Comparison of ENCODE assay signal across 28 cellular contexts in the genomic region with DNA sequence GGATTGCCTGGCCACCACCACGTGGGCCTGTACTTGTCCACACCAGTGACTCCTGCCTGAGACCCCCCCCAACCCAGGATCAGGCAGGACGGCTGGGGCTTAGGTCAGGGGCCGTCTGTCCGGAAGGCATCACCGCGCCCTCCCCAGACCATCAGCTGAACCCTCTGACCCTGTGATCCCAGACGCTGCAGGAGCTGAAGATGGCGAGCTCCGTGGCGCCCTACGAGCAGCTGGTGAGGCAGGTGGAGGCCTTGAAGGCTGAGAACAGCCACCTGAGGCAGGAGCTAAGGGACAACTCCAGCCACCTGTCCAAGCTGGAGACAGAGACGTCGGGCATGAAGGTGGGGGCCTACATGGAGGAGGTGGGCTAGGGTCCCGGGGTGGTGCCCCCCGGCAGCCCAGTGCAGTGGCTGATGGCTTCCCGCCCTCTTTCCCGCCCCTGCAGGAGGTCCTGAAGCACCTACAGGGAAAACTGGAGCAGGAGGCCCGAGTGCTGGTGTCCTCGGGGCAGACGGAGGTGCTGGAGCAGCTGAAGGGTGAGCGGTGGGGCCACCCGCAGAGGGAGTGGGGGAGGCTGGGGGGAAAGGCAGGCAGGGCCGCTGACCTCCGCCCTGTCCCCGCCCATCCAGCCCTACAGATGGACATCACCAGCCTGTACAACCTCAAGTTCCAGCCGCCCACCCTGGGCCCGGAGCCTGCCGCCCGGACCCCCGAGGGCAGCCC. TPM values are rescaled to one million over a fixed set of nuclear protein-coding genes. Genes with fewer than 3 reads are reported as not detected.
A peak's percentile ranks its signal among the peaks of the same experiment; 100 is the strongest.
DNase-seq lines count a peak whose midpoint lies in the region; ATAC-seq, FAIRE-seq and TF ChIP-seq lines count a peak whose summit lies in the region.
"Had no signal": no experiment of that assay in that cellular context is flagged by ENCODE, and none has a peak within 500 bp of the region (broad histone marks: within the 10 kb centered on the region; RNA-seq: fewer than 3 reads in every experiment).

No MANE protein-coding gene starts in this region.

- CTCF ChIA-PET in mammary epithelial cell (lab: Charles Lee; ENCODE audit: low non-redundant PET): no interaction called here
- CTCF ChIA-PET in HepG2 (lab: Yijun Ruan, JAX; ENCODE audit: low intra/inter-chr PET ratio, low total read pairs): no interaction called here

- peaks cover 5 to 6% of the 10 kb centered on the region in 2 donors for H3K4me1 ChIP-seq in breast epithelium
- peaks cover 21% of the 10 kb centered on the region for H3K4me1 ChIP-seq in mammary epithelial cell (ENCODE audit: insufficient read depth, low read length)
- H3K4me1 ChIP-seq in HepG2 (ENCODE audit: insufficient read depth, low read length): peaks cover 48% of the 10 kb centered on the region
- peaks cover 0 to 68% (median 28%) of the 10 kb centered on the region in 4 donors for H3K4me1 ChIP-seq in tibial nerve
- H3K4me1 ChIP-seq in small intestine (ENCODE audit: control insufficient read depth in 2 of 2, insufficient read depth in 1 of 2, low read depth in 1 of 2, low read length in 1 of 2): no peaks in the 10 kb centered on the region

- POLR2A ChIA-PET in HepG2 (lab: Yijun Ruan, JAX): interaction anchor here (0.6 to 4.0 kb wide), 5 partner anchors 9 to 184 kb away, joined by 3 to 34 read pairs (median 5); a partner anchor contains a TSS

- no peaks in the 10 kb centered on the region for H3K9me3 ChIP-seq in breast epithelium
- H3K9me3 ChIP-seq in mammary epithelial cell (replicated peaks; ENCODE audit: insufficient read depth, low read length): no peaks in the 10 kb centered on the region
- no peaks in the 10 kb centered on the region for H3K9me3 ChIP-seq in HepG2 (ENCODE audit: low read length)
- no peaks in the 10 kb centered on the region for H3K9me3 ChIP-seq in tibial nerve
- no peaks in the 10 kb centered on the region for H3K9me3 ChIP-seq in small intestine (ENCODE audit: control insufficient read depth, low read depth)
- H3K9me3 ChIP-seq: esophagus squamous epithelium, gastrocnemius medialis, SJSA1, stomach, transverse colon had no signal

- BruUV-seq in mammary epithelial cell (replicated peaks; lab: Mats Ljungman, UMichigan) (no TSS peak), HepG2 (replicated peaks; lab: Mats Ljungman, UMichigan) (no TSS peak)

- H3K36me3 ChIP-seq in breast epithelium: no peaks in the 10 kb centered on the region
- H3K36me3 ChIP-seq in mammary epithelial cell (ENCODE audit: insufficient read depth, low read length): no peaks in the 10 kb centered on the region
- H3K36me3 ChIP-seq in HepG2 (replicated peaks in 1 of 2; ENCODE audit: control insufficient read depth in 1 of 2, insufficient read depth in 2 of 2, low read length in 2 of 2): no peaks in the 10 kb centered on the region
- no peaks in the 10 kb centered on the region for H3K36me3 ChIP-seq in tibial nerve
- H3K36me3 ChIP-seq in small intestine (ENCODE audit: control insufficient read depth in 2 of 2, insufficient read depth in 2 of 2, low read length in 2 of 2): no peaks in the 10 kb centered on the region
- H3K36me3 ChIP-seq: esophagus squamous epithelium, gastrocnemius medialis, SJSA1, stomach, transverse colon had no signal

- WGBS in mammary epithelial cell (ENCODE audit: low coverage, missing lambda C conversion rate): 24% methylated on average over 14 of the region's 30 CpGs
- 11% methylated on average over 7 of the region's 30 CpGs for WGBS in HepG2 (ENCODE audit: low lambda C conversion rate)
- 42 to 54% methylated on average over 12 to 17 of the region's 30 CpGs for WGBS in tibial nerve, 2 donors
- WGBS in small intestine, 3 donors: 25 to 60% (median 40%) methylated on average over 21 to 30 of the region's 30 CpGs

- H4K20me1 ChIP-seq in mammary epithelial cell (ENCODE audit: insufficient read depth, low read length): peaks cover 3% of the 10 kb centered on the region
- H4K20me1 ChIP-seq in HepG2 (ENCODE audit: insufficient read depth, low read length): peaks cover 6% of the 10 kb centered on the region; the same call in 1 of the 2 replicates

- in situ Hi-C loops in mammary epithelial cell (cut with MboI; ENCODE audit: low sequenced_read_pairs in 2 of 2): no loop called here
- in situ Hi-C loops in HepG2 (cut with HindIII; ENCODE audit: extremely low pct_ligation_motif_present, low pct_unique_long_range_greater_than_20kb): no loop called here

- TF ChIP-seq RAD21 in HepG2 (CRISPR knock-in tag; IDR thresholded peaks at IDR 0.05): no peak

- H3K4me2 ChIP-seq in mammary epithelial cell (ENCODE audit: insufficient read depth, low read depth, low read length): no peak overlapping the region
- H3K4me2 ChIP-seq in HepG2 (ENCODE audit: low read depth, low read length): peak overlapping the region; percentile 66

- H3K27ac ChIP-seq in breast epithelium (no peak overlapping the region), mammary epithelial cell (ENCODE audit: insufficient read depth, low read depth, low read length) (no peak overlapping the region), angular gyrus (ENCODE audit: low read depth, low read length) (peak overlapping the region; percentile 88), HepG2 (ENCODE audit: extremely low read length, insufficient read depth, low read length) (no peak overlapping the region), tibial nerve (peak overlapping the region in 3 of 4 donors; percentile 64 to 84 (median 72)), small intestine (ENCODE audit: low read depth in 1 of 2, low read length in 1 of 2) (no peak overlapping the region)
- H3K27ac ChIP-seq: esophagus squamous epithelium, gastrocnemius medialis, SJSA1, skin epidermis, stomach, transverse colon had no signal

- H2AFZ ChIP-seq in mammary epithelial cell (ENCODE audit: low read depth, low read length) (no peak overlapping the region), HepG2 (ENCODE audit: low read length) (no peak overlapping the region)

- H3K9ac ChIP-seq in mammary epithelial cell (ENCODE audit: insufficient read depth, low read length) (no peak overlapping the region), HepG2 (ENCODE audit: insufficient read depth, low read depth, low read length) (no peak overlapping the region)

- intact Hi-C loops in breast epithelium (cut with DNase I; ENCODE audit: low total_unique reads): no loop called here
- intact Hi-C loops in mammary epithelial cell (cut with micrococcal nuclease): no loop called here
- intact Hi-C loops in HepG2 (cut with micrococcal nuclease; ENCODE audit: unreplicated experiment): no loop called here

- TF ChIP-seq EP300 in HepG2 (IDR thresholded peaks at IDR 0.05; ENCODE audit: low read depth in 2 of 2, low read length in 2 of 2) (no peak), HepG2 (CRISPR knock-in tag; IDR thresholded peaks at IDR 0.05; ENCODE audit: borderline replicate concordance) (no peak), tibial nerve (IDR thresholded peaks at IDR 0.05) (no peak)

- H3K27me3 ChIP-seq in breast epithelium (peaks cover 29 to 77% of the 10 kb centered on the region in 2 donors), mammary epithelial cell (ENCODE audit: insufficient read depth, low read length) (peaks cover 29% of the 10 kb centered on the region), HepG2 (ENCODE audit: control insufficient read depth in 1 of 2, insufficient read depth in 2 of 2, low read length in 2 of 2) (peaks cover 13 to 74% of the 10 kb centered on the region in 2 experiments), tibial nerve (peaks cover 3 to 98% of the 10 kb centered on the region in 2 donors), small intestine (ENCODE audit: control insufficient read depth in 2 of 2, insufficient read depth in 2 of 2, low read length in 2 of 2) (peaks cover 30 to 44% of the 10 kb centered on the region in 2 donors)

- DNase-seq in breast epithelium (ENCODE audit: low spot score in 2 of 2) (no peak), mammary epithelial cell (no peak), HepG2 (ENCODE audit: low spot score) (no peak), tibial nerve (ENCODE audit: low spot score in 2 of 2) (no peak), small intestine (no peak)
- no peak for DNase-seq in stimulated activated CD4-positive, alpha-beta T cell treated with anti-CD3 and anti-CD28 coated beads, Interleukin-1b, Interleukin-23, amount 100 ng/mL, for 48 hours
- DNase-seq: ACHN; activated CD4-positive, alpha-beta T cell treated with anti-CD3 and anti-CD28 coated beads, Interleukin-2, amount 50 U/mL, for 1 hour; activated naive CD4-positive, alpha-beta T cell; amniotic stem cell; cortex of kidney; esophagus squamous epithelium; gastrocnemius medialis; immature natural killer cell; NCI-H2029 treated with DMSO at 0.1 percent for 48 hours; NCI-H2227 treated with DMSO at 0.1 percent for 48 hours; NCI-H526 treated with DMSO at 0.1 percent for 48 hours; stimulated activated CD8-positive, alpha-beta memory T cell treated with anti-CD3 and anti-CD28 coated beads, Interleukin-4, amount 100 ng/mL, for 48 hours; stomach; transverse colon had no signal

- H3K79me2 ChIP-seq in mammary epithelial cell (ENCODE audit: insufficient read depth, low read length): no peaks in the 10 kb centered on the region
- no peaks in the 10 kb centered on the region for H3K79me2 ChIP-seq in HepG2 (ENCODE audit: insufficient read depth, low read length)

- TF ChIP-seq POLR2A in breast epithelium (IDR thresholded peaks at IDR 0.05): no peak
- no peak for TF ChIP-seq POLR2A in HepG2 (IDR thresholded peaks at IDR 0.05; ENCODE audit: insufficient read depth in 1 of 2, low read depth in 2 of 2, low read length in 2 of 2)
- TF ChIP-seq POLR2A in tibial nerve (IDR thresholded peaks at IDR 0.05): no peak

- TF ChIP-seq CTCF in breast epithelium (IDR thresholded peaks at IDR 0.05) (no peak), mammary epithelial cell (conservative IDR thresholded peaks at IDR 0.05 in 1 of 2, IDR thresholded peaks at IDR 0.05 in 1 of 2; ENCODE audit: extremely low read depth in 1 of 2, insufficient read depth in 1 of 2, low read depth in 1 of 2, low read length in 2 of 2) (no peak), HepG2 (CRISPR knock-in tag; IDR thresholded peaks at IDR 0.05) (no peak), tibial nerve (IDR thresholded peaks at IDR 0.05) (no peak)

- H3K4me3 ChIP-seq in breast epithelium: peak overlapping the region in 2 of 3 donors; percentile 13 to 55
- no peak overlapping the region for H3K4me3 ChIP-seq in mammary epithelial cell (replicated peaks in 1 of 3; ENCODE audit: insufficient read depth in 1 of 3, low read depth in 2 of 3, low read length in 3 of 3)
- peak overlapping the region in 1 of 3 experiments; percentile 57; a peak in 2 of 6 replicates for H3K4me3 ChIP-seq in HepG2 (replicated peaks in 1 of 3; ENCODE audit: insufficient read depth in 1 of 3, low read depth in 2 of 3, low read length in 3 of 3)
- peak overlapping the region in 3 of 4 donors; percentile 3 to 39 (median 17) for H3K4me3 ChIP-seq in tibial nerve
- no peak overlapping the region for H3K4me3 ChIP-seq in small intestine (ENCODE audit: low read depth in 1 of 2, low read length in 2 of 2)
- H3K4me3 ChIP-seq: gastrocnemius medialis, GM12878, SJSA1, skin epidermis, stomach, transverse colon had no signal

- no peak for FAIRE-seq in HepG2 (lab: Jason Lieb, UNC)
- no peak for FAIRE-seq in small intestine (lab: Jason Lieb, UNC)
- FAIRE-seq: bronchial epithelial cell, GM12878 had no signal

- peak; percentile 2; the same call in 2 of the 3 replicates for ATAC-seq in HepG2
- no peak for ATAC-seq in GM21576 (IDR thresholded peaks at IDR 0.05; ENCODE audit: unreplicated experiment)
- ATAC-seq: activated T-cell treated with anti-CD3 and anti-CD28 coated beads, Interleukin-2, amount 50 U/mL, for 72 hours; gastrocnemius medialis; GM12878; WTC11 had no signal

- dilution Hi-C loops in mammary epithelial cell (cut with HindIII; ENCODE audit: low sequenced_read_pairs): no loop called here

RNA-seq across cellular contexts. Expression of a gene that starts 3.0 kb away (rescaled TPM):
- total RNA-seq in breast epithelium: under 1 TPM; under 0.01 to 0.29 (median 0.16) TPM
- under 1 TPM; under 0.01 to 0.19 TPM for total RNA-seq in mammary epithelial cell
- 0.08 TPM for polyA plus RNA-seq in mammary epithelial cell
- polyA minus RNA-seq in mammary epithelial cell: not detected
- 0.22 TPM in 1 of 2 replicates, not detected in the other for total RNA-seq in HepG2 (2016; rRNA removed; fragmentation: Illumina TruSeq; extraction: Trizol)
- under 0.01 TPM in 1 of 2 replicates, not detected in the other for total RNA-seq in HepG2 (2016; cell fraction: cytosol; rRNA removed; fragmentation: Illumina TruSeq; extraction: Trizol; ENCODE audit: low read depth)
- 0.02 and 0.27 TPM in 2 replicates for total RNA-seq in HepG2 (2016; cell fraction: insoluble cytoplasmic fraction; rRNA removed; fragmentation: Illumina TruSeq; extraction: Trizol)
- 0.24 TPM in 1 of 2 replicates, not detected in the other for total RNA-seq in HepG2 (2016; cell fraction: membrane; rRNA removed; fragmentation: Illumina TruSeq; extraction: Trizol)
- total RNA-seq in HepG2 (2016; cell fraction: nucleus; rRNA removed; fragmentation: Illumina TruSeq; extraction: Trizol): 0.25 and 0.28 TPM in 2 replicates
- polyA plus RNA-seq in HepG2 (2011; rRNA removed): 0.08 and 0.16 TPM in 2 replicates
- polyA plus RNA-seq in HepG2 (2011; cell fraction: cytosol; rRNA removed): 0.04 and 0.07 TPM in 2 replicates
- polyA plus RNA-seq in HepG2 (2011; cell fraction: nucleus; rRNA removed): 0.37 and 0.61 TPM in 2 replicates
- 0.11 and 0.28 TPM in 2 replicates for polyA plus RNA-seq in HepG2 (2012)
- not detected in 2 replicates for polyA plus RNA-seq in HepG2 (2016; cell fraction: cytosol; fragmentation: Illumina TruSeq; extraction: Trizol; ENCODE audit: low read depth)
- polyA plus RNA-seq in HepG2 (2016; cell fraction: insoluble cytoplasmic fraction; fragmentation: Illumina TruSeq; extraction: Trizol; ENCODE audit: low read depth): not detected in 2 replicates
- not detected in 2 replicates for polyA plus RNA-seq in HepG2 (2016; cell fraction: membrane; fragmentation: Illumina TruSeq; extraction: Trizol; ENCODE audit: low read depth)
- polyA plus RNA-seq in HepG2 (2016; cell fraction: nucleus; fragmentation: Illumina TruSeq; extraction: Trizol; ENCODE audit: insufficient read depth, low read depth): 0.18 and 0.40 TPM in 2 replicates
- 0.40 and 0.77 TPM in 2 replicates for polyA minus RNA-seq in HepG2 (2011; rRNA and poly(A)+ RNA removed; ENCODE audit: low replicate concordance)
- 0.35 and 0.49 TPM in 2 replicates for polyA minus RNA-seq in HepG2 (2011; cell fraction: cytosol; rRNA and poly(A)+ RNA removed)
- polyA minus RNA-seq in HepG2 (2011; cell fraction: nucleus; rRNA and poly(A)+ RNA removed): 0.52 and 0.75 TPM in 2 replicates
- total RNA-seq in tibial nerve: 10 to 100 TPM in 1 of 4 donors, 1 to 10 TPM in 3; 1.7 to 10.2 (median 4.2) TPM
- 1 to 10 TPM in 1 of 3 donors, under 1 TPM in 1, not detected in 1; 0.81 to 2.1 TPM for polyA plus RNA-seq in small intestine
- total RNA-seq: SJSA1 had no signal

RNA-seq across cellular contexts. Expression of a gene that starts 14.8 kb away (rescaled TPM):
- total RNA-seq in breast epithelium: 1,000 to 10,000 TPM; 2,978 to 3,238 (median 2,982) TPM
- 100 to 1,000 TPM; 318 to 950 TPM for total RNA-seq in mammary epithelial cell
- 2,121 TPM for polyA plus RNA-seq in mammary epithelial cell
- 372 TPM for polyA minus RNA-seq in mammary epithelial cell
- total RNA-seq in HepG2 (2016; rRNA removed; fragmentation: Illumina TruSeq; extraction: Trizol): 695 and 780 TPM in 2 replicates
- total RNA-seq in HepG2 (2016; cell fraction: cytosol; rRNA removed; fragmentation: Illumina TruSeq; extraction: Trizol; ENCODE audit: low read depth): 693 and 734 TPM in 2 replicates
- total RNA-seq in HepG2 (2016; cell fraction: insoluble cytoplasmic fraction; rRNA removed; fragmentation: Illumina TruSeq; extraction: Trizol): 654 and 886 TPM in 2 replicates
- 967 and 1,125 TPM in 2 replicates for total RNA-seq in HepG2 (2016; cell fraction: membrane; rRNA removed; fragmentation: Illumina TruSeq; extraction: Trizol)
- total RNA-seq in HepG2 (2016; cell fraction: nucleus; rRNA removed; fragmentation: Illumina TruSeq; extraction: Trizol): 240 and 299 TPM in 2 replicates
- polyA plus RNA-seq in HepG2 (2011; rRNA removed): 1,411 and 1,504 TPM in 2 replicates
- 2,214 and 3,196 TPM in 2 replicates for polyA plus RNA-seq in HepG2 (2011; cell fraction: cytosol; rRNA removed)
- 923 and 1,023 TPM in 2 replicates for polyA plus RNA-seq in HepG2 (2011; cell fraction: nucleus; rRNA removed)
- polyA plus RNA-seq in HepG2 (2012): 1,504 and 2,202 TPM in 2 replicates
- polyA plus RNA-seq in HepG2 (2016; cell fraction: cytosol; fragmentation: Illumina TruSeq; extraction: Trizol; ENCODE audit: low read depth): 1,868 and 2,054 TPM in 2 replicates
- polyA plus RNA-seq in HepG2 (2016; cell fraction: insoluble cytoplasmic fraction; fragmentation: Illumina TruSeq; extraction: Trizol; ENCODE audit: low read depth): 1,628 and 1,692 TPM in 2 replicates
- 2,328 and 2,419 TPM in 2 replicates for polyA plus RNA-seq in HepG2 (2016; cell fraction: membrane; fragmentation: Illumina TruSeq; extraction: Trizol; ENCODE audit: low read depth)
- 895 and 898 TPM in 2 replicates for polyA plus RNA-seq in HepG2 (2016; cell fraction: nucleus; fragmentation: Illumina TruSeq; extraction: Trizol; ENCODE audit: insufficient read depth, low read depth)
- polyA minus RNA-seq in HepG2 (2011; rRNA and poly(A)+ RNA removed; ENCODE audit: low replicate concordance): 538 and 916 TPM in 2 replicates
- polyA minus RNA-seq in HepG2 (2011; cell fraction: cytosol; rRNA and poly(A)+ RNA removed): 647 and 682 TPM in 2 replicates
- 109 and 140 TPM in 2 replicates for polyA minus RNA-seq in HepG2 (2011; cell fraction: nucleus; rRNA and poly(A)+ RNA removed)
- 1,000 to 10,000 TPM; 4,239 to 4,988 (median 4,337) TPM for total RNA-seq in tibial nerve
- 1,000 to 10,000 TPM; 2,441 to 3,547 (median 3,396) TPM for polyA plus RNA-seq in small intestine

RNA-seq across cellular contexts. Expression of a gene that starts 26.1 kb away (rescaled TPM):
- total RNA-seq in breast epithelium: 10 to 100 TPM; 27.7 to 32.8 (median 28.7) TPM
- 10 to 100 TPM; 25.8 to 41.9 TPM for total RNA-seq in mammary epithelial cell
- 22.2 TPM for polyA plus RNA-seq in mammary epithelial cell
- 9.1 TPM for polyA minus RNA-seq in mammary epithelial cell
- total RNA-seq in HepG2 (2016; rRNA removed; fragmentation: Illumina TruSeq; extraction: Trizol): 32.3 and 32.4 TPM in 2 replicates
- total RNA-seq in HepG2 (2016; cell fraction: cytosol; rRNA removed; fragmentation: Illumina TruSeq; extraction: Trizol; ENCODE audit: low read depth): 11.9 and 13.3 TPM in 2 replicates
- 34.4 and 35.4 TPM in 2 replicates for total RNA-seq in HepG2 (2016; cell fraction: insoluble cytoplasmic fraction; rRNA removed; fragmentation: Illumina TruSeq; extraction: Trizol)
- total RNA-seq in HepG2 (2016; cell fraction: membrane; rRNA removed; fragmentation: Illumina TruSeq; extraction: Trizol): 33.2 and 36.2 TPM in 2 replicates
- total RNA-seq in HepG2 (2016; cell fraction: nucleus; rRNA removed; fragmentation: Illumina TruSeq; extraction: Trizol): 15.1 and 17.1 TPM in 2 replicates
- polyA plus RNA-seq in HepG2 (2011; rRNA removed): 14.2 and 19.5 TPM in 2 replicates
- 18.3 and 24.5 TPM in 2 replicates for polyA plus RNA-seq in HepG2 (2011; cell fraction: cytosol; rRNA removed)
- 33.5 and 34.3 TPM in 2 replicates for polyA plus RNA-seq in HepG2 (2011; cell fraction: nucleus; rRNA removed)
- 9.6 and 14.8 TPM in 2 replicates for polyA plus RNA-seq in HepG2 (2012)
- polyA plus RNA-seq in HepG2 (2016; cell fraction: cytosol; fragmentation: Illumina TruSeq; extraction: Trizol; ENCODE audit: low read depth): 11.7 and 15.7 TPM in 2 replicates
- polyA plus RNA-seq in HepG2 (2016; cell fraction: insoluble cytoplasmic fraction; fragmentation: Illumina TruSeq; extraction: Trizol; ENCODE audit: low read depth): 31.7 and 32.0 TPM in 2 replicates
- polyA plus RNA-seq in HepG2 (2016; cell fraction: membrane; fragmentation: Illumina TruSeq; extraction: Trizol; ENCODE audit: low read depth): 25.3 and 26.3 TPM in 2 replicates
- polyA plus RNA-seq in HepG2 (2016; cell fraction: nucleus; fragmentation: Illumina TruSeq; extraction: Trizol; ENCODE audit: insufficient read depth, low read depth): 30.3 and 33.5 TPM in 2 replicates
- 15.8 and 20.8 TPM in 2 replicates for polyA minus RNA-seq in HepG2 (2011; rRNA and poly(A)+ RNA removed; ENCODE audit: low replicate concordance)
- 8.7 and 9.4 TPM in 2 replicates for polyA minus RNA-seq in HepG2 (2011; cell fraction: cytosol; rRNA and poly(A)+ RNA removed)
- 13.3 and 13.6 TPM in 2 replicates for polyA minus RNA-seq in HepG2 (2011; cell fraction: nucleus; rRNA and poly(A)+ RNA removed)
- 10 to 100 TPM; 22.4 to 47.4 (median 33.8) TPM for total RNA-seq in tibial nerve
- polyA plus RNA-seq in small intestine: 10 to 100 TPM; 44.6 to 62.1 (median 61.1) TPM

RNA-seq across cellular contexts. Expression of a gene that starts 37.2 kb away (rescaled TPM):
- 1 to 10 TPM; 2.2 to 10.0 (median 5.9) TPM for total RNA-seq in breast epithelium
- total RNA-seq in mammary epithelial cell: 1 to 10 TPM; 1.0 to 3.5 TPM
- polyA plus RNA-seq in mammary epithelial cell: 0.56 TPM
- not detected for polyA minus RNA-seq in mammary epithelial cell
- total RNA-seq in HepG2 (2016; rRNA removed; fragmentation: Illumina TruSeq; extraction: Trizol): 0.52 and 2.0 TPM in 2 replicates
- total RNA-seq in HepG2 (2016; cell fraction: cytosol; rRNA removed; fragmentation: Illumina TruSeq; extraction: Trizol; ENCODE audit: low read depth): 0.91 and 1.2 TPM in 2 replicates
- 1.1 and 1.5 TPM in 2 replicates for total RNA-seq in HepG2 (2016; cell fraction: insoluble cytoplasmic fraction; rRNA removed; fragmentation: Illumina TruSeq; extraction: Trizol)
- 1.5 and 2.0 TPM in 2 replicates for total RNA-seq in HepG2 (2016; cell fraction: membrane; rRNA removed; fragmentation: Illumina TruSeq; extraction: Trizol)
- 1.7 and 3.6 TPM in 2 replicates for total RNA-seq in HepG2 (2016; cell fraction: nucleus; rRNA removed; fragmentation: Illumina TruSeq; extraction: Trizol)
- polyA plus RNA-seq in HepG2 (2011; rRNA removed): 2.7 and 3.1 TPM in 2 replicates
- 0.73 and 1.2 TPM in 2 replicates for polyA plus RNA-seq in HepG2 (2011; cell fraction: cytosol; rRNA removed)
- 62.7 and 100 TPM in 2 replicates for polyA plus RNA-seq in HepG2 (2011; cell fraction: nucleus; rRNA removed)
- 2.9 and 3.0 TPM in 2 replicates for polyA plus RNA-seq in HepG2 (2012)
- polyA plus RNA-seq in HepG2 (2016; cell fraction: cytosol; fragmentation: Illumina TruSeq; extraction: Trizol; ENCODE audit: low read depth): 0.60 and 0.88 TPM in 2 replicates
- polyA plus RNA-seq in HepG2 (2016; cell fraction: insoluble cytoplasmic fraction; fragmentation: Illumina TruSeq; extraction: Trizol; ENCODE audit: low read depth): 0.61 and 1.1 TPM in 2 replicates
- polyA plus RNA-seq in HepG2 (2016; cell fraction: membrane; fragmentation: Illumina TruSeq; extraction: Trizol; ENCODE audit: low read depth): 1.2 TPM in 2 replicates
- 11.8 and 12.9 TPM in 2 replicates for polyA plus RNA-seq in HepG2 (2016; cell fraction: nucleus; fragmentation: Illumina TruSeq; extraction: Trizol; ENCODE audit: insufficient read depth, low read depth)
- 0.84 and 1.6 TPM in 2 replicates for polyA minus RNA-seq in HepG2 (2011; rRNA and poly(A)+ RNA removed; ENCODE audit: low replicate concordance)
- polyA minus RNA-seq in HepG2 (2011; cell fraction: cytosol; rRNA and poly(A)+ RNA removed): 0.88 and 1.6 TPM in 2 replicates
- 1.7 and 4.6 TPM in 2 replicates for polyA minus RNA-seq in HepG2 (2011; cell fraction: nucleus; rRNA and poly(A)+ RNA removed)
- total RNA-seq in tibial nerve: 1 to 10 TPM; 1.3 to 4.9 (median 2.2) TPM
- polyA plus RNA-seq in small intestine: 10 to 100 TPM in 2 of 3 donors, 1 to 10 TPM in 1; 5.1 to 13.0 (median 12.5) TPM

RNA-seq across cellular contexts. Expression of a gene that starts 38.0 kb away (rescaled TPM):
- total RNA-seq in breast epithelium: 10 to 100 TPM in 2 of 3 donors, 1 to 10 TPM in 1; 4.3 to 17.4 (median 11.0) TPM
- 1 to 10 TPM; 1.7 to 2.4 TPM for total RNA-seq in mammary epithelial cell
- polyA plus RNA-seq in mammary epithelial cell: 1.2 TPM
- polyA minus RNA-seq in mammary epithelial cell: not detected
- 15.6 and 28.8 TPM in 2 replicates for total RNA-seq in HepG2 (2016; rRNA removed; fragmentation: Illumina TruSeq; extraction: Trizol)
- 21.2 and 31.3 TPM in 2 replicates for total RNA-seq in HepG2 (2016; cell fraction: cytosol; rRNA removed; fragmentation: Illumina TruSeq; extraction: Trizol; ENCODE audit: low read depth)
- 13.3 and 31.5 TPM in 2 replicates for total RNA-seq in HepG2 (2016; cell fraction: insoluble cytoplasmic fraction; rRNA removed; fragmentation: Illumina TruSeq; extraction: Trizol)
- total RNA-seq in HepG2 (2016; cell fraction: membrane; rRNA removed; fragmentation: Illumina TruSeq; extraction: Trizol): 21.8 and 29.6 TPM in 2 replicates
- 22.0 and 24.7 TPM in 2 replicates for total RNA-seq in HepG2 (2016; cell fraction: nucleus; rRNA removed; fragmentation: Illumina TruSeq; extraction: Trizol)
- 10.0 and 17.3 TPM in 2 replicates for polyA plus RNA-seq in HepG2 (2011; rRNA removed)
- polyA plus RNA-seq in HepG2 (2011; cell fraction: cytosol; rRNA removed): 10.9 and 13.3 TPM in 2 replicates
- polyA plus RNA-seq in HepG2 (2011; cell fraction: nucleus; rRNA removed): 15.2 and 19.3 TPM in 2 replicates
- polyA plus RNA-seq in HepG2 (2012): 31.7 and 32.2 TPM in 2 replicates
- polyA plus RNA-seq in HepG2 (2016; cell fraction: cytosol; fragmentation: Illumina TruSeq; extraction: Trizol; ENCODE audit: low read depth): 40.3 and 49.6 TPM in 2 replicates
- polyA plus RNA-seq in HepG2 (2016; cell fraction: insoluble cytoplasmic fraction; fragmentation: Illumina TruSeq; extraction: Trizol; ENCODE audit: low read depth): 23.2 and 29.9 TPM in 2 replicates
- polyA plus RNA-seq in HepG2 (2016; cell fraction: membrane; fragmentation: Illumina TruSeq; extraction: Trizol; ENCODE audit: low read depth): 43.0 and 49.7 TPM in 2 replicates
- polyA plus RNA-seq in HepG2 (2016; cell fraction: nucleus; fragmentation: Illumina TruSeq; extraction: Trizol; ENCODE audit: insufficient read depth, low read depth): 65.9 and 70.0 TPM in 2 replicates
- 7.1 and 14.8 TPM in 2 replicates for polyA minus RNA-seq in HepG2 (2011; rRNA and poly(A)+ RNA removed; ENCODE audit: low replicate concordance)
- polyA minus RNA-seq in HepG2 (2011; cell fraction: cytosol; rRNA and poly(A)+ RNA removed): 12.4 and 14.4 TPM in 2 replicates
- polyA minus RNA-seq in HepG2 (2011; cell fraction: nucleus; rRNA and poly(A)+ RNA removed): 3.5 and 3.6 TPM in 2 replicates
- total RNA-seq in tibial nerve: 1 to 10 TPM; 1.2 to 4.6 (median 2.9) TPM
- polyA plus RNA-seq in small intestine: 100 to 1,000 TPM; 167 to 363 (median 208) TPM

Comparison
In these comparisons a context has a peak if more than half of its experiments do, and no peak if none do; other contexts are left out.
1. H3K4me3 ChIP-seq: peak in breast epithelium (2 of 3) and tibial nerve (3 of 4); none in mammary epithelial cell (0 of 3) and small intestine (0 of 2).
2. H3K27ac ChIP-seq: peak in angular gyrus (single experiment) and tibial nerve (3 of 4); none in breast epithelium (0 of 2), mammary epithelial cell (single experiment), HepG2 (single experiment) and small intestine (0 of 2).